Comparison of ENCODE assay signal across 29 cellular contexts in the genomic region with DNA sequence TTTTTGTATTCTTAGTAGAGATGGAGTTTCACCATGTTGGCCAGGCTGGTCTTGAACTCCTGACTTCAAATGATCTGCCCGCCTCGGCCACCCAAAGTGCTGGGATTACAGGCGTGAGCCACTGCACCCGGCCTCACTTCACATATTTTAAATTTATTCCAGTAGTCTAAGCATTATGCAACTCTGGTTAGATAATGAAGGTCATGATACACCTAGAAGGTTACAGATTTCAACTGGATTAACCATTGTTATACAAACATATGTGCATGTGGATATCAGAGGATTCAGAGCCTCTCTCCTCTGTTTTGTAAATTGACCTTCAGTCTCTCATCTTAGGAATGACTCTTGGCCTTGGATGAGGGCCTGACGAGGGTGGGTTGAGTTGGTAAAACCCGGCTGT.
"Had no signal": no experiment of that assay in that cellular context is flagged by ENCODE, and none has a peak within 500 bp of the region (broad histone marks: within the 10 kb centered on the region; RNA-seq: fewer than 3 reads in every experiment).

No MANE protein-coding gene starts in this region.

- H3K36me3 Mint-ChIP-seq: stimulated activated effector memory CD8-positive, alpha-beta T cell treated with anti-CD3 and anti-CD28 coated beads, Interleukin-12 subunit alpha, Interleukin-12 subunit beta, amount 100 ng/mL, for 72 hours; stimulated activated memory B cell treated with anti-CD40 and anti-IgM and Interleukin-4, amounts not matched to agents 10 μg/mL and 1 μg/mL and 100 μg/mL, for 72 hours; stimulated activated naive B cell treated with anti-CD40 and anti-IgM and Interleukin-4, amounts not matched to agents 10 μg/mL and 1 μg/mL and 100 μg/mL, for 72 hours; type B pancreatic cell had no signal

- H3K4me1 Mint-ChIP-seq: stimulated activated effector memory CD8-positive, alpha-beta T cell treated with anti-CD3 and anti-CD28 coated beads, Interleukin-12 subunit alpha, Interleukin-12 subunit beta, amount 100 ng/mL, for 72 hours; stimulated activated memory B cell treated with anti-CD40 and anti-IgM and Interleukin-4, amounts not matched to agents 10 μg/mL and 1 μg/mL and 100 μg/mL, for 72 hours; stimulated activated naive B cell treated with anti-CD40 and anti-IgM and Interleukin-4, amounts not matched to agents 10 μg/mL and 1 μg/mL and 100 μg/mL, for 72 hours; stimulated activated naive CD8-positive, alpha-beta T cell treated with anti-CD3 and anti-CD28 coated beads, Interleukin-15, amount 100 ng/mL, for 72 hours had no signal

- H3K9me3 Mint-ChIP-seq: type B pancreatic cell had no signal

- H3K27ac ChIP-seq: stomach, suprapubic skin, testis, thoracic aorta, thyroid gland, tibial artery, tibial nerve, transverse colon, upper lobe of left lung, upper lobe of right lung, uterus, vagina had no signal

- ATAC-seq: stimulated activated effector memory CD8-positive, alpha-beta T cell treated with anti-CD3 and anti-CD28 coated beads, Interleukin-12 subunit alpha, Interleukin-12 subunit beta, amount 100 ng/mL, for 72 hours; stimulated activated memory B cell treated with anti-CD40 and anti-IgM and Interleukin-4, amounts not matched to agents 10 μg/mL and 1 μg/mL and 100 μg/mL, for 72 hours; stimulated activated naive B cell treated with anti-CD40 and anti-IgM and Interleukin-4, amounts not matched to agents 10 μg/mL and 1 μg/mL and 100 μg/mL, for 72 hours; stimulated activated naive CD8-positive, alpha-beta T cell treated with anti-CD3 and anti-CD28 coated beads, Interleukin-15, amount 100 ng/mL, for 72 hours; stimulated activated naive CD8-positive, alpha-beta T cell treated with anti-CD3 and anti-CD28 coated beads, Interleukin-15, Interleukin-2, amounts not matched to agents 100 U/mL and 50 U/mL, for 24 hours; upper lobe of right lung had no signal

- H3K27me3 Mint-ChIP-seq: stimulated activated memory B cell treated with anti-CD40 and anti-IgM and Interleukin-4, amounts not matched to agents 10 μg/mL and 1 μg/mL and 100 μg/mL, for 72 hours; stimulated activated naive B cell treated with anti-CD40 and anti-IgM and Interleukin-4, amounts not matched to agents 10 μg/mL and 1 μg/mL and 100 μg/mL, for 72 hours; stimulated activated naive CD8-positive, alpha-beta T cell treated with anti-CD3 and anti-CD28 coated beads, Interleukin-15, amount 100 ng/mL, for 72 hours; stimulated activated naive CD8-positive, alpha-beta T cell treated with anti-CD3 and anti-CD28 coated beads, Interleukin-15, Interleukin-2, amounts not matched to agents 100 ng/mL and 50 ng/mL, for 24 hours; type B pancreatic cell had no signal

- H3K4me3 Mint-ChIP-seq: stimulated activated effector memory CD8-positive, alpha-beta T cell treated with anti-CD3 and anti-CD28 coated beads, Interleukin-12 subunit alpha, Interleukin-12 subunit beta, amount 100 ng/mL, for 72 hours; stimulated activated memory B cell treated with anti-CD40 and anti-IgM and Interleukin-4, amounts not matched to agents 10 μg/mL and 1 μg/mL and 100 μg/mL, for 72 hours; stimulated activated naive B cell treated with anti-CD40 and anti-IgM and Interleukin-4, amounts not matched to agents 10 μg/mL and 1 μg/mL and 100 μg/mL, for 72 hours; stimulated activated naive CD8-positive, alpha-beta T cell treated with anti-CD3 and anti-CD28 coated beads, Interleukin-15, amount 100 ng/mL, for 72 hours; stimulated activated naive CD8-positive, alpha-beta T cell treated with anti-CD3 and anti-CD28 coated beads, Interleukin-15, Interleukin-2, amounts not matched to agents 100 ng/mL and 50 ng/mL, for 24 hours; type B pancreatic cell had no signal

- H3K27ac Mint-ChIP-seq: stimulated activated effector memory CD8-positive, alpha-beta T cell treated with anti-CD3 and anti-CD28 coated beads, Interleukin-12 subunit alpha, Interleukin-12 subunit beta, amount 100 ng/mL, for 72 hours; stimulated activated memory B cell treated with anti-CD40 and anti-IgM and Interleukin-4, amounts not matched to agents 10 μg/mL and 1 μg/mL and 100 μg/mL, for 72 hours; stimulated activated naive B cell treated with anti-CD40 and anti-IgM and Interleukin-4, amounts not matched to agents 10 μg/mL and 1 μg/mL and 100 μg/mL, for 72 hours; stimulated activated naive CD8-positive, alpha-beta T cell treated with anti-CD3 and anti-CD28 coated beads, Interleukin-15, amount 100 ng/mL, for 72 hours; stimulated activated naive CD8-positive, alpha-beta T cell treated with anti-CD3 and anti-CD28 coated beads, Interleukin-15, Interleukin-2, amounts not matched to agents 100 ng/mL and 50 ng/mL, for 24 hours; type B pancreatic cell had no signal

- H3K9me3 ChIP-seq: stomach, suprapubic skin, testis, thoracic aorta, thyroid gland, tibial artery, tibial nerve, transverse colon, upper lobe of left lung, upper lobe of right lung, uterus, vagina had no signal

- H3K4me1 ChIP-seq: stomach, suprapubic skin, testis, thyroid gland, tibial artery, tibial nerve, transverse colon, upper lobe of left lung, upper lobe of right lung, uterus, vagina had no signal

- FAIRE-seq: urothelium cell line had no signal

- DNase-seq: stimulated activated CD4-positive, alpha-beta T cell treated with anti-CD3 and anti-CD28 coated beads, Interleukin-2, amount 100 ng/mL, for 48 hours; stimulated activated CD4-positive, alpha-beta T cell treated with anti-CD3 and anti-CD28 coated beads, Interleukin-4, amount 100 ng/mL, for 1 hour; stimulated activated CD4-positive, alpha-beta T cell treated with anti-CD3 and anti-CD28 coated beads, Interleukin-4, amount 100 ng/mL, for 24 hours; stimulated activated CD4-positive, alpha-beta T cell treated with anti-CD3 and anti-CD28 coated beads, Interleukin-4, amount 100 ng/mL, for 4 hours; stimulated activated CD8-positive, alpha-beta memory T cell treated with anti-CD3 and anti-CD28 coated beads, Interleukin-4, amount 100 ng/mL, for 48 hours; stimulated activated naive B cell treated with anti-CD40 and anti-IgM and Interleukin-4, amounts not matched to agents 10 μg/mL and 1 μg/mL and 100 μg/mL, for 72 hours; stimulated activated naive CD4-positive, alpha-beta T cell; stimulated activated naive CD4-positive, alpha-beta T cell treated with Interleukin-2 at 50 U/mL for 16 hours; stimulated activated naive CD8-positive, alpha-beta T cell treated with anti-CD3 and anti-CD28 coated beads, Interleukin-15, amount 100 ng/mL, for 72 hours; stimulated activated naive CD8-positive, alpha-beta T cell treated with anti-CD3 and anti-CD28 coated beads, Interleukin-15, Interleukin-2, amounts not matched to agents 100 U/mL and 50 U/mL, for 24 hours; stomach; substantia nigra; testis; thyroid gland; tibial artery; transverse colon; trophoblast cell; upper lobe of left lung; upper lobe of right lung; uterus had no signal

- H3K27me3 ChIP-seq: stomach, suprapubic skin, testis, thyroid gland, tibial artery, tibial nerve, transverse colon, upper lobe of left lung, upper lobe of right lung, uterus, vagina had no signal

- H3K4me3 ChIP-seq: stomach, suprapubic skin, testis, thoracic aorta, thyroid gland, tibial artery, tibial nerve, transverse colon, upper lobe of left lung, upper lobe of right lung, uterus, vagina had no signal

- H3K36me3 ChIP-seq: stomach, suprapubic skin, thoracic aorta, thyroid gland, tibial artery, tibial nerve, transverse colon, upper lobe of left lung, upper lobe of right lung, uterus, vagina had no signal
